Comparison of ENCODE assay signal across 31 cellular contexts in the genomic region with DNA sequence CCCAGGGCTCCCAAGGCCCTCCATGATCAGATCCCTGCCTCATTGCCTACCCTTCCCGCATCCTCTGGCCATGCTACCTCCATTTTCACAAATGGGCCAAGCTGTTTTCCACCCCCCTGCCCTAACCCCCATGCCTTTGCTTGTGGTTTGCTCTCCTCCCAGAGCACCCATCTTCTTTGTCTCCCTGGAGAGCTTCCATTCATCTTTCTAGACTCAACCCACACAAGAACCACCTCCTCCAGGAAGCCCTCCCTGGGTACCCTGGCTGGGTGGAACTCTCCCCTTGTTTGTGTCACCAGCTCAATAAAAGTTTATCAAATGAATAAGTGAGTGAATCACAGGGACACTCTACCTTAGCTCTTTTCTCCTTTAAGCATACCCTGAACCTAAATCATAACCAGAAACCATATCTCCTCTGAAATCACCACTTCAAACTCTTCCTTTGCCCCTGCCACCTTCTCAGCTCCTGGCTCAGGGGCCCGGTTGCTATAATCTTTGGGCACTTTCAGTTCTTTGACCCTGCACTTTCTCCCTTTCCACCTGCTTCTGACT. TPM values are rescaled to one million over a fixed set of nuclear protein-coding genes. Genes with fewer than 3 reads are reported as not detected.
"Had no signal": no experiment of that assay in that cellular context is flagged by ENCODE, and none has a peak within 500 bp of the region (broad histone marks: within the 10 kb centered on the region; RNA-seq: fewer than 3 reads in every experiment).

No MANE protein-coding gene starts in this region.

- DNase-seq: activated CD4-positive, alpha-beta T cell treated with anti-CD3 and anti-CD28 coated beads, Interleukin-2, amount 50 U/mL, for 48 hours; activated gamma-delta T cell treated with Interleukin-2 at 50 U/mL for 16 hours; adrenal gland; central memory CD4-positive, alpha-beta T cell; effector memory CD4-positive, alpha-beta T cell; foreskin keratinocyte; lower lobe of right lung; mesendoderm; mucosa of descending colon; occipital lobe; retina; sigmoid colon; stimulated activated CD4-positive, alpha-beta T cell treated with anti-CD3 and anti-CD28 coated beads, Interleukin-2, amount 100 ng/mL, for 48 hours; stimulated activated CD8-positive, alpha-beta memory T cell treated with anti-CD3 and anti-CD28 coated beads, Interleukin-4, amount 100 ng/mL, for 48 hours; stimulated activated naive CD4-positive, alpha-beta T cell; substantia nigra; T-helper 1 cell; T1000; thyroid gland; upper lobe of right lung had no signal

- H3K36me3 ChIP-seq: adrenal gland, lower lobe of right lung, sigmoid colon, thyroid gland, upper lobe of right lung had no signal

- H3K27ac Mint-ChIP-seq: activated T-helper 1 cell treated with anti-CD3 and anti-CD28 coated beads, Interleukin-12 subunit alpha, Interleukin-12 subunit beta, Interleukin-2, Interleukin-4 antibody, amounts not matched to agents 30 ng/mL and 10 ng/mL and 1 ng/mL, durations not matched to agents 14 hours and 24 hours and 36 hours; WTC11 had no signal

- H3K4me3 Mint-ChIP-seq: activated naive CD8-positive, alpha-beta T cell; activated T-helper 1 cell treated with anti-CD3 and anti-CD28 coated beads, Interleukin-12 subunit alpha, Interleukin-12 subunit beta, Interleukin-2, Interleukin-4 antibody, amounts not matched to agents 30 ng/mL and 10 ng/mL and 1 ng/mL, durations not matched to agents 14 hours and 24 hours and 36 hours; WTC11 had no signal

- FAIRE-seq: astrocyte, colon had no signal

- H3K27me3 ChIP-seq: adrenal gland, foreskin keratinocyte, thyroid gland, upper lobe of right lung had no signal

- H3K27me3 Mint-ChIP-seq: activated naive CD8-positive, alpha-beta T cell had no signal

- H3K36me3 Mint-ChIP-seq: activated naive CD8-positive, alpha-beta T cell; WTC11 had no signal

- H3K9me3 ChIP-seq: adrenal gland, lower lobe of right lung, mucosa of descending colon, sigmoid colon, thyroid gland, upper lobe of right lung had no signal

- H3K27ac ChIP-seq: adrenal gland, foreskin keratinocyte, lower lobe of right lung, sigmoid colon, upper lobe of right lung had no signal

- H3K4me3 ChIP-seq: adrenal gland, lower lobe of right lung, mucosa of descending colon, sigmoid colon, thyroid gland, upper lobe of right lung had no signal

- ATAC-seq: left lobe of liver, lower lobe of right lung, mucosa of descending colon, upper lobe of right lung, WTC11 had no signal

- H3K4me1 ChIP-seq: adrenal gland, foreskin keratinocyte had no signal

- H3K9me3 Mint-ChIP-seq: activated T-helper 1 cell treated with anti-CD3 and anti-CD28 coated beads, Interleukin-12 subunit alpha, Interleukin-12 subunit beta, Interleukin-2, Interleukin-4 antibody, amounts not matched to agents 30 ng/mL and 10 ng/mL and 1 ng/mL, durations not matched to agents 14 hours and 24 hours and 36 hours; WTC11 had no signal

RNA-seq across cellular contexts. Expression of a gene that starts 2.9 kb away (rescaled TPM):
- total RNA-seq: foreskin keratinocyte, occipital lobe, upper lobe of right lung had no signal
- polyA plus RNA-seq: foreskin keratinocyte, neural cell had no signal

RNA-seq across cellular contexts. Expression of a gene that starts 22.5 kb away (rescaled TPM):
- total RNA-seq: foreskin keratinocyte, mucosa of descending colon, sigmoid colon had no signal

RNA-seq across cellular contexts. Expression of a gene that starts 43.5 kb away (rescaled TPM):
- total RNA-seq: foreskin keratinocyte, kidney epithelial cell, occipital lobe had no signal
- polyA plus RNA-seq: foreskin keratinocyte, neural cell had no signal

RNA-seq across cellular contexts. Expression of a gene that starts 44.8 kb away (rescaled TPM):
- total RNA-seq: astrocyte had no signal
- polyA plus RNA-seq: neural cell had no signal

RNA-seq across cellular contexts. Expression of a gene that starts 57.0 kb away (rescaled TPM):
- total RNA-seq: activated T-helper 1 cell treated with anti-CD3 and anti-CD28 coated beads, Interleukin-12 subunit alpha, Interleukin-12 subunit beta, Interleukin-2, Interleukin-4 antibody, amounts not matched to agents 30 ng/mL and 10 ng/mL and 1 ng/mL, durations not matched to agents 14 hours and 24 hours and 36 hours; adrenal gland; astrocyte; dermis microvascular lymphatic vessel endothelial cell; foreskin keratinocyte; kidney epithelial cell; left lobe of liver; lower lobe of right lung; mucosa of descending colon; occipital lobe; posterior vena cava; sigmoid colon; thyroid gland; upper lobe of right lung; WTC11 had no signal
- polyA plus RNA-seq: adrenal gland, esophagus, foreskin keratinocyte, neural cell had no signal
